In the genomic region with DNA sequence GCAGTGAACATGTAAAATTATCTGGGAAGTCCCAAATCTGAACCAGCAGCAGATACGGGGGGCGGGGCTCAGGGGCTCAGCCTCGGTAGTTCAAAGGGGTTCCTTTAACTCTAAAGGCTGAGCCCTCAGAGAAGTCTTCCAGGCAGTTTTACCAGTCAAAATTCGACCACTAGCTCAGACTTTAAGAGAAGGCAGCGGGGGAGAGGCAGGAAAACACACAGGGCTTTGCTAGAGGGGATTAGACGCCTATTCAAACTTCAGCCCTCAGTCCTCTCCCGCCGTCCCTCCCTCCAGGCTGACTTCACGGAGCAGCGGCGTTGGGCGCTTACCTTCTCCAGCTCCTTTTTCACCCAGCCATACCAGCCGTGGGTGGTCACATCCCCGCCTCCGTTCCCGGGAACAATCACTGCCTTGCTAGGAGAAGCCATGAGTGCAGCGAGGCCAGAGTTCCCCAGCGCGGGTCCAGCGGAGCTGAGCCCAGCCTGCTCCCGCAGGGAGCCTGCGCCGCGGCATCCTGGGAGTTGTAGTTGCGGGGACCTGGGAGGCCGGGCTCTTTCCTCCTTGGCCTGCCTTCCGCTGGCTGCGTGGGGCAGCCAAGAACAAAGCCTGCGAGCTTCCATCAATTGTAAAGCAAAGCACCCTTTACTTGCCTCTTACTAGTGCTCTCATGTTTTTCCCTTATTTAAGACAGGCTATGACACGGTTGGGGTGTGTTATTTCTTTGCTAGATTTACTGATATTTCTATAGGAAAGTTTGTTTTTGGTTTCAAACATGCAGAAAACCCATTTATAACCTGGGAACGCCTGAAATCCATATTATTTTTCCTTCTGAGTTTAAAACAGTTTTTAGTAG, we compare ENCODE assay signal across 8 cellular contexts. TPM values are rescaled to one million over a fixed set of nuclear protein-coding genes. Genes with fewer than 3 reads are reported as not detected.
DNase-seq lines count a peak whose midpoint lies in the region; ATAC-seq and TF ChIP-seq lines count a peak whose summit lies in the region.

A gene (minus strand): TSS at position 486 of the 853 bp plus-strand sequence. CDS start 58 bp downstream, at position 428.

- TF ChIP-seq POLR2A in GM10847 (IDR thresholded peaks at IDR 0.05; ENCODE audit: extremely low read depth, insufficient read length) = peak; percentile 42
- peak in 1 of 2 donors; percentile 33 for TF ChIP-seq POLR2A in tibial nerve (IDR thresholded peaks at IDR 0.05)

- peak within 1 kb of the TSS; percentile 69 for H2AFZ ChIP-seq in trophoblast cell (ENCODE audit: insufficient read depth, low read length, poor library complexity)

- H3K27ac ChIP-seq in trophoblast cell (ENCODE audit: low read depth, low read length) (peak within 1 kb of the TSS; percentile 6), tibial nerve (peak within 1 kb of the TSS; percentile 46 to 87 (median 74))

- no CpG with 5 or more reads among the region's 31 CpGs for WGBS in trophoblast cell (ENCODE audit: extremely low coverage, insufficient coverage, insufficient read length)
- WGBS in tibial nerve, 2 donors = 3% methylated on average over 28 to 31 of the region's 31 CpGs

- peak within 1 kb of the TSS; percentile 94 for H3K4me2 ChIP-seq in trophoblast cell (ENCODE audit: low read length)

- peaks cover 3% of the 10 kb centered on the region for H3K79me2 ChIP-seq in trophoblast cell (ENCODE audit: control insufficient read depth, insufficient read depth, low read length, poor library complexity)

- H3K14ac ChIP-seq in trophoblast cell (ENCODE audit: low read length) = peak within 1 kb of the TSS; percentile 52

- H3K4me1 ChIP-seq in trophoblast cell (ENCODE audit: control insufficient read depth in 1 of 2, insufficient read depth in 2 of 2, low read length in 2 of 2) (peaks cover 3 to 4% of the 10 kb centered on the region in 2 experiments), tibial nerve (peaks cover 0 to 19% (median 5%) of the 10 kb centered on the region in 4 donors)

- H4K12ac ChIP-seq in trophoblast cell (ENCODE audit: low read depth, low read length) = peak within 1 kb of the TSS; percentile 96

- intact Hi-C loops in cardiac septum (cut with DNase I) = no loop called here

- H3K27me3 ChIP-seq in trophoblast cell (ENCODE audit: insufficient read depth, low read length) (no peaks in the 10 kb centered on the region), tibial nerve (no peaks in the 10 kb centered on the region)

- peak in 1 of 2 donors; percentile 65 for TF ChIP-seq EP300 in tibial nerve (IDR thresholded peaks at IDR 0.05)

- H2BK5ac ChIP-seq in trophoblast cell (ENCODE audit: low read depth, low read length, poor library complexity) = peak within 1 kb of the TSS; percentile 11

- peak within 1 kb of the TSS; percentile 32 for H2BK12ac ChIP-seq in trophoblast cell (ENCODE audit: low read length)

- H2BK120ac ChIP-seq in trophoblast cell (ENCODE audit: insufficient read depth, low read length, poor library complexity) = peak within 1 kb of the TSS; percentile 13

- peaks cover 4% of the 10 kb centered on the region for H3K79me1 ChIP-seq in trophoblast cell (ENCODE audit: low read length)

- H3K4me3 ChIP-seq in trophoblast cell (ENCODE audit: low read depth, low read length) = peak within 1 kb of the TSS; percentile 98
- peak within 1 kb of the TSS; percentile 57 to 83 (median 76) for H3K4me3 ChIP-seq in tibial nerve

- no peaks in the 10 kb centered on the region for H3K9me3 ChIP-seq in trophoblast cell (ENCODE audit: insufficient read depth, low read depth, low read length)
- H3K9me3 ChIP-seq in tibial nerve = no peaks in the 10 kb centered on the region

- ATAC-seq in HG02588 (IDR thresholded peaks at IDR 0.05; ENCODE audit: unreplicated experiment) = peak; percentile 99

- H4K91ac ChIP-seq in trophoblast cell (ENCODE audit: low read depth, low read length) = peak within 1 kb of the TSS; percentile 60

- no peak within 1 kb of the TSS for H3K23ac ChIP-seq in trophoblast cell (ENCODE audit: low read length)

- H3K9ac ChIP-seq in trophoblast cell (ENCODE audit: low read length) = peak within 1 kb of the TSS; percentile 83

- H3K36me3 ChIP-seq in trophoblast cell (ENCODE audit: control insufficient read depth in 1 of 2, insufficient read depth in 2 of 2, low read length in 2 of 2) (peaks cover 0 to 6% of the 10 kb centered on the region in 2 experiments), tibial nerve (peaks cover 0 to 14% (median 0%) of the 10 kb centered on the region in 3 donors)

- no peak within 1 kb of the TSS for H3K4ac ChIP-seq in trophoblast cell (ENCODE audit: low read depth, low read length)

- DNase-seq in NCI-H1048 (lab: John Stamatoyannopoulos, UW) = peak; percentile 46
- DNase-seq in SW480 (ENCODE audit: low spot score) = peak; percentile 77
- DNase-seq in activated naive CD8-positive, alpha-beta T cell treated with anti-CD3 and anti-CD28 coated beads, Interleukin-2, amount 50 U/mL, for 16 hours (ENCODE audit: low read depth, low spot score) = peak; percentile 39
- peak; percentile 94 for DNase-seq in cardiac septum (ENCODE audit: low spot score)
- peak; percentile 72 to 82 for DNase-seq in trophoblast cell
- peak; percentile 58 to 63 for DNase-seq in tibial nerve (ENCODE audit: low spot score in 2 of 2)

- no peak for TF ChIP-seq CTCF in tibial nerve (IDR thresholded peaks at IDR 0.05)

- no peak within 1 kb of the TSS for H3K18ac ChIP-seq in trophoblast cell (ENCODE audit: low read length)

- H2AK5ac ChIP-seq in trophoblast cell (ENCODE audit: low read length) = peak within 1 kb of the TSS; percentile 79

- H4K8ac ChIP-seq in trophoblast cell (ENCODE audit: low read depth, low read length) = peak within 1 kb of the TSS; percentile 89

RNA-seq across cellular contexts. Expression of the gene that starts here (rescaled TPM):
- 6.8 TPM for total RNA-seq in cardiac septum
- 8.6 and 9.6 TPM in 2 replicates for polyA plus RNA-seq in trophoblast cell (2013)
- total RNA-seq in tibial nerve = 10 to 100 TPM in 3 of 4 donors, 1 to 10 TPM in 1; 7.6 to 17.0 (median 12.2) TPM

Comparison
In these comparisons a context has a peak if more than half of its experiments do, and no peak if none do; other contexts are left out.
1. Peak in every context shown above with its lines: DNase-seq, ATAC-seq, H3K4me3 ChIP-seq and H3K27ac ChIP-seq.
2. DNase-seq: peak in every context shown above with its lines; median percentile 94 in cardiac septum; 77 in SW480; 77 in trophoblast cell; 60 in tibial nerve; 46 in NCI-H1048; 39 in activated naive CD8-positive, alpha-beta T cell treated with anti-CD3 and anti-CD28 coated beads, Interleukin-2, amount 50 U/mL, for 16 hours.